22 cellular contexts compared by ENCODE assay signal in genomic region chr6:133159269-133159795, GRCh38.
DNase-seq lines count a peak whose midpoint lies in the region; ATAC-seq and TF ChIP-seq lines count a peak whose summit lies in the region.
"Had no signal": no experiment of that assay in that cellular context is flagged by ENCODE, and none has a peak within 500 bp of the region (broad histone marks: within the 10 kb centered on the region; RNA-seq: fewer than 3 reads in every experiment).

No MANE protein-coding gene starts in this region.

- no peaks in the 10 kb centered on the region for H3K36me3 ChIP-seq in PC-3 (ENCODE audit: low read depth, low read length)
- H3K36me3 ChIP-seq: BLaER1, HAP-1 had no signal

- H3K4me1 ChIP-seq in PC-3 (ENCODE audit: insufficient read depth, low read length), result no peaks in the 10 kb centered on the region; the same call in 1 of the 2 replicates
- H3K4me1 ChIP-seq: A549, BLaER1, HAP-1 had no signal

- no peak for TF ChIP-seq POLR2A in GM18505 (IDR thresholded peaks at IDR 0.05; ENCODE audit: borderline replicate concordance, extremely low read depth, insufficient read depth, insufficient read length)

- DNase-seq in ELR (ENCODE audit: low read depth) (peak; percentile 17), PC-3 (peak; percentile 43), medulla oblongata (ENCODE audit: extremely low spot score) (peak; percentile 12), occipital lobe (lab: John Stamatoyannopoulos, UW) (peak; percentile 1), NCI-H345 (lab: John Stamatoyannopoulos, UW) (no peak), NCI-H2029 (lab: John Stamatoyannopoulos, UW) (no peak)
- DNase-seq: CD4-positive, alpha-beta memory T cell; DMS79; Kasumi-1; MM.1S; NCI-H1092; NCI-H2081; NCI-H2171 treated with DMSO at 0.1 percent for 48 hours; NCI-H446 treated with DMSO at 0.1 percent for 48 hours; NCI-H748 treated with DMSO at 0.1 percent for 48 hours; RPMI8226; SIG-M5 had no signal

- CTCF ChIA-PET in PC-3 (lab: Charles Lee), result no interaction called here

- H3K9ac ChIP-seq in PC-3 (ENCODE audit: low read length), result no peak overlapping the region
- H3K9ac ChIP-seq: BLaER1 had no signal

- no peaks in the 10 kb centered on the region for H4K20me1 ChIP-seq in PC-3 (ENCODE audit: low read length)
- H4K20me1 ChIP-seq: BLaER1 had no signal

- intact Hi-C loops in PC-3 (cut with micrococcal nuclease), result no loop called here

- no peaks in the 10 kb centered on the region for H3F3A ChIP-seq in PC-3 (ENCODE audit: low read length, unreplicated experiment)

- no peak for TF ChIP-seq CTCF in PC-3 (conservative IDR thresholded peaks at IDR 0.05; ENCODE audit: low read depth, low read length)

- no peaks in the 10 kb centered on the region for H3K9me3 ChIP-seq in PC-3 (ENCODE audit: low read length)
- H3K9me3 ChIP-seq: HAP-1 had no signal

- H3K79me2 ChIP-seq in PC-3 (ENCODE audit: low read length), result no peaks in the 10 kb centered on the region

- no peak overlapping the region for H2AFZ ChIP-seq in PC-3 (ENCODE audit: low read length)

- H3K27me3 ChIP-seq in PC-3 (ENCODE audit: low read length), result no peaks in the 10 kb centered on the region
- H3K27me3 ChIP-seq: BLaER1 had no signal

- ATAC-seq in PC-3 (peak; percentile 54), GM18505 (IDR thresholded peaks at IDR 0.05; ENCODE audit: unreplicated experiment) (no peak)
- ATAC-seq: A549 had no signal

- POLR2A ChIA-PET in PC-3 (lab: Charles Lee; ENCODE audit: unreplicated experiment), result no interaction called here

- no peak overlapping the region for H3K4me2 ChIP-seq in PC-3 (ENCODE audit: low read length)
- H3K4me2 ChIP-seq: A549, BLaER1 had no signal

- H3K4me3 ChIP-seq in PC-3 (ENCODE audit: low read length), result no peak overlapping the region
- H3K4me3 ChIP-seq: A549, BLaER1, HAP-1 had no signal

- no TSS peak for BruUV-seq in PC-3 (replicated peaks; lab: Mats Ljungman, UMichigan)

- no peaks in the 10 kb centered on the region for H3K9me2 ChIP-seq in PC-3 (replicated peaks; ENCODE audit: low read length)

- no peak overlapping the region for H3K27ac ChIP-seq in PC-3 (ENCODE audit: low read length)
- H3K27ac ChIP-seq: A549, BLaER1, HL-60 had no signal

Comparison
In these comparisons a context has a peak if more than half of its experiments do, and no peak if none do; other contexts are left out.
1. DNase-seq: peak in ELR (single experiment), PC-3 (single experiment), medulla oblongata (single experiment) and occipital lobe (single experiment); none in NCI-H345 (single experiment) and NCI-H2029 (single experiment).